ENCODE assay signal across 8 cellular contexts in the genomic region with DNA sequence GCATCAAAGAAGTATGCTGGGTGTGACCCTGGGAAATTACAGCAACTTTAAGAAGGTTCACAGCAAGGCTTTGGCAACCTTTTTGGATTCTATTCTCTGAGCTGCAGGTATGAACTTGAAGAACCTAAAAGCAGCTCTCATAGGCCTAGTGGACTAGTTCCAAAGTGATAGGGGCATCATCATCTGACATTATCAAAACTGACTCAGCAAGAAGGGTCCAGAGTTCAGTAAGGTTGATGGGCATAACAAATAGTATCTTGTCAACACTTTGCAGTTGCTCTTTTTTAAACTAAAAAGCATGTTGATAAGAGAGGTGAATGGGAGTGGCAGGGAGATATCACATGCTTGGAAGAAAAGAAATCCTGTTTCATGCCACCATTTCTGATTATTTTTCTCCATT.
"Had no signal": no experiment of that assay in that cellular context is flagged by ENCODE, and none has a peak within 500 bp of the region (broad histone marks: within the 10 kb centered on the region; RNA-seq: fewer than 3 reads in every experiment).

No MANE protein-coding gene starts in this region.

- H3K4me1 Mint-ChIP-seq: IgD-negative memory B cell had no signal

- DNase-seq: H9, HCEC 1CT, KBM-7 had no signal

- ATAC-seq: GM23338 had no signal

- H3K4me3 ChIP-seq: GM23338 had no signal

- H3K9me3 Mint-ChIP-seq: GM23338, IgD-negative memory B cell had no signal

- H3K4me3 Mint-ChIP-seq: GM23338, H9, IgD-negative memory B cell had no signal

- H3K27ac Mint-ChIP-seq: GM23338, H9, IgD-negative memory B cell had no signal

- H2AFZ ChIP-seq: GM23338 had no signal

- FAIRE-seq: H1, H54, HTR-8/SVneo had no signal

- H3K36me3 Mint-ChIP-seq: IgD-negative memory B cell had no signal

- H3K4me2 ChIP-seq: GM23338 had no signal
